Comparison of ENCODE assay signal across 19 cellular contexts in genomic region chr20:14495066-14495465, GRCh38.
A peak's percentile ranks its signal among the peaks of the same experiment; 100 is the strongest.
DNase-seq lines count a peak whose midpoint lies in the region; TF ChIP-seq lines count a peak whose summit lies in the region.
"Had no signal": no experiment of that assay in that cellular context is flagged by ENCODE, and none has a peak within 500 bp of the region (broad histone marks: within the 10 kb centered on the region; RNA-seq: fewer than 3 reads in every experiment).

No MANE protein-coding gene starts in this region.

- TF ChIP-seq CTCF in epithelial cell of esophagus (IDR thresholded peaks at IDR 0.05; ENCODE audit: insufficient read depth, low read depth, low read length, missing control alignments), result no peak
- TF ChIP-seq CTCF in esophagus squamous epithelium (IDR thresholded peaks at IDR 0.05), result no peak

- TF ChIP-seq POLR2A in esophagus squamous epithelium (IDR thresholded peaks at IDR 0.05) (no peak), erythroblast (IDR thresholded peaks at IDR 0.05; ENCODE audit: low read length) (no peak)

- no peaks in the 10 kb centered on the region for H3K4me1 Mint-ChIP-seq in activated CD4-positive, alpha-beta T cell treated with anti-CD3 and anti-CD28 coated beads, Interleukin-2, amount 10 ng/mL, durations not matched to agents 7 days and 5 days
- H3K4me1 Mint-ChIP-seq: IgD-negative memory B cell had no signal

- no peaks in the 10 kb centered on the region for H3K9me3 ChIP-seq in esophagus squamous epithelium
- H3K9me3 ChIP-seq: A549 had no signal

- no peaks in the 10 kb centered on the region for H3K4me1 ChIP-seq in esophagus squamous epithelium

- no peaks in the 10 kb centered on the region for H3K36me3 ChIP-seq in esophagus squamous epithelium

- H3K4me3 ChIP-seq in epithelial cell of esophagus (ENCODE audit: low read length) (no peak overlapping the region), esophagus squamous epithelium (no peak overlapping the region)
- H3K4me3 ChIP-seq: A549, GM23338 had no signal

- no peaks in the 10 kb centered on the region for H3K36me3 Mint-ChIP-seq in activated CD4-positive, alpha-beta T cell treated with anti-CD3 and anti-CD28 coated beads, Interleukin-2, amount 10 ng/mL, durations not matched to agents 7 days and 5 days (ENCODE audit: low read depth)
- H3K36me3 Mint-ChIP-seq: IgD-negative memory B cell had no signal

- POLR2A ChIA-PET in activated CD4-positive, alpha-beta T cell treated with anti-CD3 and anti-CD28 coated beads, Interleukin-2, amount 10 ng/mL, durations not matched to agents 7 days and 5 days (lab: Charles Lee), result no interaction called here

- no peaks in the 10 kb centered on the region for H3K27me3 ChIP-seq in esophagus squamous epithelium

- H3K4me3 Mint-ChIP-seq in activated CD4-positive, alpha-beta T cell treated with anti-CD3 and anti-CD28 coated beads, Interleukin-2, amount 10 ng/mL, durations not matched to agents 7 days and 5 days, result no peak overlapping the region
- H3K4me3 Mint-ChIP-seq: CD4-positive, alpha-beta T cell; GM23338; IgD-negative memory B cell had no signal

- DNase-seq in EH (ENCODE audit: low read depth), result peak; percentile 2
- DNase-seq in NCI-H226, result peak; percentile 9
- DNase-seq in epithelial cell of esophagus (ENCODE audit: low read depth), result peak; percentile 27
- peak; percentile 29 for DNase-seq in kidney tubule cell (ENCODE audit: low spot score)
- no peak for DNase-seq in esophagus squamous epithelium (lab: John Stamatoyannopoulos, UW)
- DNase-seq in activated CD4-positive, alpha-beta T cell treated with anti-CD3 and anti-CD28 coated beads, Interleukin-2, amount 10 ng/mL, durations not matched to agents 7 days and 5 days, result no peak
- no peak for DNase-seq in erythroblast (lab: John Stamatoyannopoulos, UW)
- no peak for DNase-seq in NCI-H2227 treated with DMSO at 0.1 percent for 48 hours (lab: John Stamatoyannopoulos, UW)
- DNase-seq: AML-193; CD4-positive, alpha-beta T cell; DMS153; DMS79; HCEC 1CT had no signal

- no peaks in the 10 kb centered on the region for H3K27me3 Mint-ChIP-seq in activated CD4-positive, alpha-beta T cell treated with anti-CD3 and anti-CD28 coated beads, Interleukin-2, amount 10 ng/mL, durations not matched to agents 7 days and 5 days
- H3K27me3 Mint-ChIP-seq: CD4-positive, alpha-beta T cell; IgD-negative memory B cell had no signal

- H3K27ac ChIP-seq in esophagus squamous epithelium, result no peak overlapping the region
- H3K27ac ChIP-seq: 22Rv1, A549, C4-2B, HL-60 had no signal

- H3K9me3 Mint-ChIP-seq in activated CD4-positive, alpha-beta T cell treated with anti-CD3 and anti-CD28 coated beads, Interleukin-2, amount 10 ng/mL, durations not matched to agents 7 days and 5 days, result peaks cover 2% of the 10 kb centered on the region
- H3K9me3 Mint-ChIP-seq: GM23338 had no signal

- intact Hi-C loops in esophagus squamous epithelium (cut with DNase I), result no loop called here

- H3K27ac Mint-ChIP-seq in activated CD4-positive, alpha-beta T cell treated with anti-CD3 and anti-CD28 coated beads, Interleukin-2, amount 10 ng/mL, durations not matched to agents 7 days and 5 days, result no peak overlapping the region
- H3K27ac Mint-ChIP-seq: CD4-positive, alpha-beta T cell; GM23338; IgD-negative memory B cell had no signal

- CTCF ChIA-PET in activated CD4-positive, alpha-beta T cell treated with anti-CD3 and anti-CD28 coated beads, Interleukin-2, amount 10 ng/mL, durations not matched to agents 7 days and 5 days (lab: Charles Lee), result no interaction called here

Comparison
In these comparisons a context has a peak if more than half of its experiments do, and no peak if none do; other contexts are left out.
1. DNase-seq: peak in EH (single experiment), NCI-H226 (single experiment), epithelial cell of esophagus (single experiment) and kidney tubule cell (single experiment); none in esophagus squamous epithelium (single experiment), activated CD4-positive, alpha-beta T cell treated with anti-CD3 and anti-CD28 coated beads, Interleukin-2, amount 10 ng/mL, durations not matched to agents 7 days and 5 days (single experiment), erythroblast (0 of 2) and NCI-H2227 treated with DMSO at 0.1 percent for 48 hours (single experiment).